In genomic region chrX:30147996-30148643, GRCh38 we compare ENCODE assay signal across 6 cellular contexts.
"Had no signal": no experiment of that assay in that cellular context is flagged by ENCODE, and none has a peak within 500 bp of the region (broad histone marks: within the 10 kb centered on the region; RNA-seq: fewer than 3 reads in every experiment).

No MANE protein-coding gene starts in this region.

- H3K4me3 ChIP-seq: GM23338 had no signal

- DNase-seq: H9, HCEC 1CT, IMR-90 had no signal

- ATAC-seq: GM23338 had no signal

- FAIRE-seq: H1, H54 had no signal
